Comparison of ENCODE assay signal across 1 cellular context in the genomic region with DNA sequence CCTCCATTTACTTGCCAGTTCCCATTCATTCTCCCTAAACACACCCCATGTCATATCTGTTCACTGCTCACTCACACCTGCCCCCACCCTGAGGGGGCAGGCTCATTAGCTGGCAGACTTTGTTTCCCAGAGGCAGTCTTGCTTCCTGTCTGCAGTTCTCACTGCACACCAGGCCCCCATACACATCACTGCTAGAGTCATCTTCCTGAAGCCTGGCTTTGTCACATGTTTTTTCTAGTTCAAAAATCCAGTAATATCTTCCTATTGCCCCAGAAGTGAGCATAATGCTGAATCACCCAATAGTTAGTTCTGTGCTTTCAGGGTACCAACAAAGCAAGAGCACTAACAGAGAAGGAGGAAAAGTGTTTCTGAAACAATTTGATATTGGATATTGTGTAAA.
A peak's percentile ranks its signal among the peaks of the same experiment; 100 is the strongest.
TF ChIP-seq lines count a peak whose summit lies in the region.

No MANE protein-coding gene starts in this region.

TF ChIP-seq in endothelial cell of umbilical vein, 7 proteins besides CTCF, POLR2A, EP300 and RAD21:
- TF ChIP-seq JUN (IDR thresholded peaks at IDR 0.05; ENCODE audit: borderline replicate concordance, insufficient read depth, insufficient read length, low read depth) (no peak), FOS (IDR thresholded peaks at IDR 0.05; ENCODE audit: borderline replicate concordance, insufficient read depth, low read length) (peak; percentile 35)
